21 cellular contexts compared by ENCODE assay signal in genomic region chr3:187072102-187072501, GRCh38.
A peak's percentile ranks its signal among the peaks of the same experiment; 100 is the strongest.
DNase-seq lines count a peak whose midpoint lies in the region; ATAC-seq and TF ChIP-seq lines count a peak whose summit lies in the region.
"Had no signal": no experiment of that assay in that cellular context is flagged by ENCODE, and none has a peak within 500 bp of the region (broad histone marks: within the 10 kb centered on the region; RNA-seq: fewer than 3 reads in every experiment).

No MANE protein-coding gene starts in this region.

- H3K79me2 ChIP-seq in MM.1S (ENCODE audit: low read length): peaks cover 93% of the 10 kb centered on the region

- H3K27me3 ChIP-seq in MM.1S (replicated peaks; ENCODE audit: insufficient read depth, low read length): no peaks in the 10 kb centered on the region
- no peaks in the 10 kb centered on the region for H3K27me3 ChIP-seq in upper lobe of left lung
- H3K27me3 ChIP-seq: esophagus squamous epithelium, heart left ventricle, stomach, uterus had no signal

- H3F3A ChIP-seq in MM.1S (ENCODE audit: insufficient read depth, low read length): peaks cover 35% of the 10 kb centered on the region

- H3K4me3 ChIP-seq in MM.1S (ENCODE audit: low read length) (peak overlapping the region; percentile 66; the same call in 1 of the 2 replicates), upper lobe of left lung (no peak overlapping the region)
- H3K4me3 ChIP-seq: esophagus squamous epithelium, heart left ventricle, stomach, uterus had no signal

- CTCF ChIA-PET in activated naive CD4-positive, alpha-beta T cell treated with anti-CD3 and anti-CD28 coated beads for 36 hours (lab: Charles Lee): interaction anchor here (1.3 kb wide), 1 partner anchor 40 kb away, joined by 3 read pairs; no protein-coding TSS in a partner anchor
- CTCF ChIA-PET in activated naive CD4-positive, alpha-beta T cell treated with anti-CD3 and anti-CD28 coated beads, Interleukin-2, amount 10 ng/mL, durations not matched to agents 7 days and 5 days (lab: Charles Lee): interaction anchor here (1.3 kb wide), 1 partner anchor 245 kb away, joined by 3 read pairs; no protein-coding TSS in a partner anchor

- no peak for TF ChIP-seq POLR2A in upper lobe of left lung (IDR thresholded peaks at IDR 0.05)

- H3K9ac ChIP-seq in MM.1S (ENCODE audit: low read length): peak overlapping the region; percentile 59

- no peaks in the 10 kb centered on the region for H3K9me3 Mint-ChIP-seq in activated naive CD4-positive, alpha-beta T cell treated with anti-CD3 and anti-CD28 coated beads for 36 hours
- no peaks in the 10 kb centered on the region for H3K9me3 Mint-ChIP-seq in activated naive CD4-positive, alpha-beta T cell treated with anti-CD3 and anti-CD28 coated beads, Interleukin-2, amount 10 ng/mL, durations not matched to agents 7 days and 5 days
- H3K9me3 Mint-ChIP-seq in activated naive CD8-positive, alpha-beta T cell (ENCODE audit: low read depth): no peaks in the 10 kb centered on the region
- H3K9me3 Mint-ChIP-seq in stimulated activated memory B cell treated with anti-CD40 and anti-IgM and Interleukin-4, amounts not matched to agents 10 μg/mL and 1 μg/mL and 100 μg/mL, for 72 hours: peaks cover 3% of the 10 kb centered on the region
- H3K9me3 Mint-ChIP-seq: natural killer cell treated with Interleukin-12 subunit alpha and Interleukin-12 subunit beta and Interleukin-15 and Interleukin-18, amount 100 ng/mL, for 72 hours had no signal

- H3K27ac ChIP-seq in MM.1S (ENCODE audit: low read length): peak overlapping the region; percentile 88
- H3K27ac ChIP-seq in upper lobe of left lung: no peak overlapping the region
- H3K27ac ChIP-seq: esophagus squamous epithelium, heart left ventricle, stomach, uterus, VCaP had no signal

- H3K9me3 ChIP-seq in MM.1S (replicated peaks; ENCODE audit: insufficient read depth, low read length) (no peaks in the 10 kb centered on the region), upper lobe of left lung (no peaks in the 10 kb centered on the region)
- H3K9me3 ChIP-seq: esophagus squamous epithelium, uterus had no signal

- H3K4me1 ChIP-seq in MM.1S (ENCODE audit: low read length) (peaks cover 52% of the 10 kb centered on the region), upper lobe of left lung (no peaks in the 10 kb centered on the region)
- H3K4me1 ChIP-seq: esophagus squamous epithelium, stomach, uterus had no signal

- peak overlapping the region; percentile 14 for H3K27ac Mint-ChIP-seq in activated naive CD4-positive, alpha-beta T cell treated with anti-CD3 and anti-CD28 coated beads for 36 hours
- H3K27ac Mint-ChIP-seq in activated naive CD4-positive, alpha-beta T cell treated with anti-CD3 and anti-CD28 coated beads, Interleukin-2, amount 10 ng/mL, durations not matched to agents 7 days and 5 days: no peak overlapping the region
- H3K27ac Mint-ChIP-seq in activated naive CD8-positive, alpha-beta T cell: peak overlapping the region; percentile 61
- H3K27ac Mint-ChIP-seq in stimulated activated memory B cell treated with anti-CD40 and anti-IgM and Interleukin-4, amounts not matched to agents 10 μg/mL and 1 μg/mL and 100 μg/mL, for 72 hours: peak overlapping the region; percentile 56

- no peaks in the 10 kb centered on the region for H3K9me2 ChIP-seq in MM.1S (replicated peaks; ENCODE audit: insufficient read depth, low read length)

- H3K4me2 ChIP-seq in MM.1S (ENCODE audit: low read depth, low read length): peak overlapping the region; percentile 75

- H3K36me3 Mint-ChIP-seq in activated naive CD4-positive, alpha-beta T cell treated with anti-CD3 and anti-CD28 coated beads for 36 hours (ENCODE audit: low read depth): peaks cover 50% of the 10 kb centered on the region
- peaks cover 74% of the 10 kb centered on the region for H3K36me3 Mint-ChIP-seq in activated naive CD4-positive, alpha-beta T cell treated with anti-CD3 and anti-CD28 coated beads, Interleukin-2, amount 10 ng/mL, durations not matched to agents 7 days and 5 days
- peaks cover 11% of the 10 kb centered on the region for H3K36me3 Mint-ChIP-seq in activated naive CD8-positive, alpha-beta T cell
- H3K36me3 Mint-ChIP-seq in stimulated activated memory B cell treated with anti-CD40 and anti-IgM and Interleukin-4, amounts not matched to agents 10 μg/mL and 1 μg/mL and 100 μg/mL, for 72 hours: peaks cover 81% of the 10 kb centered on the region

- no peaks in the 10 kb centered on the region for H4K20me1 ChIP-seq in MM.1S (ENCODE audit: insufficient read depth, low read length)

- H3K4me3 Mint-ChIP-seq in activated naive CD4-positive, alpha-beta T cell treated with anti-CD3 and anti-CD28 coated beads for 36 hours: no peak overlapping the region
- H3K4me3 Mint-ChIP-seq in activated naive CD4-positive, alpha-beta T cell treated with anti-CD3 and anti-CD28 coated beads, Interleukin-2, amount 10 ng/mL, durations not matched to agents 7 days and 5 days: no peak overlapping the region
- no peak overlapping the region for H3K4me3 Mint-ChIP-seq in activated naive CD8-positive, alpha-beta T cell
- H3K4me3 Mint-ChIP-seq in stimulated activated memory B cell treated with anti-CD40 and anti-IgM and Interleukin-4, amounts not matched to agents 10 μg/mL and 1 μg/mL and 100 μg/mL, for 72 hours: no peak overlapping the region
- H3K4me3 Mint-ChIP-seq: CD4-positive, alpha-beta memory T cell; natural killer cell treated with Interleukin-12 subunit alpha and Interleukin-12 subunit beta and Interleukin-15 and Interleukin-18, amount 100 ng/mL, for 72 hours had no signal

- 0 out of 2 replicates have a peak overlapping the region, but pooled peaks have one; percentile 7 for H2AFZ ChIP-seq in MM.1S (ENCODE audit: low read length)

- intact Hi-C loops in activated naive CD4-positive, alpha-beta T cell treated with anti-CD3 and anti-CD28 coated beads for 36 hours (cut with micrococcal nuclease): no loop called here

- TF ChIP-seq EP300 in upper lobe of left lung (IDR thresholded peaks at IDR 0.05): no peak

- no peak for DNase-seq in activated naive CD4-positive, alpha-beta T cell treated with anti-CD3 and anti-CD28 coated beads for 36 hours
- no peak for DNase-seq in activated naive CD4-positive, alpha-beta T cell treated with anti-CD3 and anti-CD28 coated beads, Interleukin-2, amount 10 ng/mL, durations not matched to agents 7 days and 5 days
- DNase-seq in MM.1S (peak; percentile 80), DMS79 (lab: John Stamatoyannopoulos, UW) (no peak), SW 1271 (lab: John Stamatoyannopoulos, UW) (no peak), upper lobe of left lung (no peak)
- DNase-seq: ACHN; activated naive CD4-positive, alpha-beta T cell treated with Interleukin-2 at 50 U/mL for 16 hours; CD4-positive, alpha-beta memory T cell; EL; esophagus squamous epithelium; heart left ventricle; mammary epithelial cell; NCI-H1694; stomach; uterus had no signal

- 93 to 100% methylated on average over 3 of the region's 3 CpGs for WGBS in upper lobe of left lung, 2 donors

- ATAC-seq in stimulated activated memory B cell treated with anti-CD40 and anti-IgM and Interleukin-4, amounts not matched to agents 10 μg/mL and 1 μg/mL and 100 μg/mL, for 72 hours: no peak
- ATAC-seq in upper lobe of left lung (ENCODE audit: low FRiP score in 2 of 2): no peak
- ATAC-seq: natural killer cell treated with Interleukin-12 subunit alpha and Interleukin-12 subunit beta and Interleukin-15 and Interleukin-18, amount 100 ng/mL, for 72 hours; Panc1 had no signal

- no peaks in the 10 kb centered on the region for H3K27me3 Mint-ChIP-seq in activated naive CD4-positive, alpha-beta T cell treated with anti-CD3 and anti-CD28 coated beads for 36 hours (ENCODE audit: low read depth)
- no peaks in the 10 kb centered on the region for H3K27me3 Mint-ChIP-seq in activated naive CD4-positive, alpha-beta T cell treated with anti-CD3 and anti-CD28 coated beads, Interleukin-2, amount 10 ng/mL, durations not matched to agents 7 days and 5 days
- no peaks in the 10 kb centered on the region for H3K27me3 Mint-ChIP-seq in activated naive CD8-positive, alpha-beta T cell
- no peaks in the 10 kb centered on the region for H3K27me3 Mint-ChIP-seq in stimulated activated memory B cell treated with anti-CD40 and anti-IgM and Interleukin-4, amounts not matched to agents 10 μg/mL and 1 μg/mL and 100 μg/mL, for 72 hours
- H3K27me3 Mint-ChIP-seq: CD4-positive, alpha-beta memory T cell; natural killer cell treated with Interleukin-12 subunit alpha and Interleukin-12 subunit beta and Interleukin-15 and Interleukin-18, amount 100 ng/mL, for 72 hours had no signal

- TF ChIP-seq CTCF in MM.1S (IDR thresholded peaks at IDR 0.05; ENCODE audit: low read length) (peak; percentile 47), upper lobe of left lung (IDR thresholded peaks at IDR 0.05) (no peak)

- peaks cover 17% of the 10 kb centered on the region for H3K4me1 Mint-ChIP-seq in activated naive CD4-positive, alpha-beta T cell treated with anti-CD3 and anti-CD28 coated beads for 36 hours (ENCODE audit: low read depth)
- peaks cover 14% of the 10 kb centered on the region for H3K4me1 Mint-ChIP-seq in activated naive CD4-positive, alpha-beta T cell treated with anti-CD3 and anti-CD28 coated beads, Interleukin-2, amount 10 ng/mL, durations not matched to agents 7 days and 5 days
- peaks cover 29% of the 10 kb centered on the region for H3K4me1 Mint-ChIP-seq in activated naive CD8-positive, alpha-beta T cell (ENCODE audit: low read depth)
- peaks cover 61% of the 10 kb centered on the region for H3K4me1 Mint-ChIP-seq in stimulated activated memory B cell treated with anti-CD40 and anti-IgM and Interleukin-4, amounts not matched to agents 10 μg/mL and 1 μg/mL and 100 μg/mL, for 72 hours

- H3K36me3 ChIP-seq in MM.1S (replicated peaks; ENCODE audit: insufficient read depth, low read length) (peaks cover 33% of the 10 kb centered on the region), upper lobe of left lung (peaks cover 5 to 49% (median 26%) of the 10 kb centered on the region in 4 donors)
- H3K36me3 ChIP-seq: uterus had no signal
